12 cellular contexts compared by ENCODE assay signal in genomic region chr10:132184816-132185593, GRCh38. TPM values are rescaled to one million over a fixed set of nuclear protein-coding genes. Genes with fewer than 3 reads are reported as not detected.
A peak's percentile ranks its signal among the peaks of the same experiment; 100 is the strongest.
DNase-seq lines count a peak whose midpoint lies in the region; ATAC-seq, FAIRE-seq and TF ChIP-seq lines count a peak whose summit lies in the region.
"Had no signal": no experiment of that assay in that cellular context is flagged by ENCODE, and none has a peak within 500 bp of the region (broad histone marks: within the 10 kb centered on the region; RNA-seq: fewer than 3 reads in every experiment).

No MANE protein-coding gene starts in this region.

- no peak overlapping the region for H2AK5ac ChIP-seq in H1 (ENCODE audit: low read depth, low read length)

- no peak overlapping the region for H2BK20ac ChIP-seq in H1 (ENCODE audit: low read length)

- no peak overlapping the region for H3K9ac ChIP-seq in H1 (replicated peaks in 1 of 4; ENCODE audit: extremely low read depth in 1 of 4, low read depth in 3 of 4, low read length in 3 of 4)

- peaks cover 7% of the 10 kb centered on the region; the same call in 1 of the 2 replicates for H3K79me1 ChIP-seq in H1 (ENCODE audit: low read depth, low read length)

- peaks cover 19 to 52% (median 40%) of the 10 kb centered on the region in 4 experiments for H3K27me3 ChIP-seq in H1 (replicated peaks in 1 of 4; ENCODE audit: control insufficient read depth in 3 of 4, extremely low read depth in 1 of 4, insufficient read depth in 3 of 4, low read length in 3 of 4)

- H4K8ac ChIP-seq in H1 (ENCODE audit: extremely low read depth, insufficient read depth, low read length): peak overlapping the region; percentile 71; the same call in 1 of the 2 replicates

- H3K4me1 ChIP-seq in H1 (replicated peaks in 1 of 4; ENCODE audit: control insufficient read depth in 3 of 4, insufficient read depth in 4 of 4, low read length in 3 of 4): peaks cover 0 to 18% (median 8%) of the 10 kb centered on the region in 4 experiments; a peak in 4 of 7 replicates

- peak overlapping the region in 1 of 4 experiments; percentile 73; a peak in 1 of 8 replicates for H3K4me3 ChIP-seq in H1 (ENCODE audit: extremely low read depth in 1 of 4, insufficient read depth in 2 of 4, low read depth in 3 of 4, low read length in 4 of 4)

- FAIRE-seq in H1 (lab: Jason Lieb, UNC): no peak

- H3K56ac ChIP-seq in H1 (replicated peaks; ENCODE audit: insufficient read length, low read depth, low read length): no peak overlapping the region

- H2BK15ac ChIP-seq in H1 (ENCODE audit: low read length): no peak overlapping the region

- no peaks in the 10 kb centered on the region for H3K36me3 ChIP-seq in H1 (ENCODE audit: control insufficient read depth in 2 of 4, insufficient read depth in 4 of 4, low read length in 3 of 4)
- H3K36me3 ChIP-seq: lower lobe of right lung, upper lobe of right lung had no signal

- H4K91ac ChIP-seq in H1 (replicated peaks; ENCODE audit: insufficient read length, low read length): no peak overlapping the region

- H4K20me1 ChIP-seq in H1 (replicated peaks in 1 of 2; ENCODE audit: control insufficient read depth in 1 of 2, insufficient read depth in 2 of 2, low read length in 2 of 2): peaks cover 2 to 14% of the 10 kb centered on the region in 2 experiments

- TF ChIP-seq CTCF in H1 (IDR thresholded peaks at IDR 0.05; ENCODE audit: control extremely low read depth in 1 of 3, insufficient read depth in 1 of 3, low read depth in 1 of 3, low read length in 3 of 3) (no peak), osteocyte (IDR thresholded peaks at IDR 0.05) (no peak), omental fat pad (IDR thresholded peaks at IDR 0.05) (no peak)

- H3K27ac Mint-ChIP-seq in activated CD8-positive, alpha-beta memory T cell treated with anti-CD3 and anti-CD28 coated beads, Interleukin-2, amount 10 ng/mL, durations not matched to agents 7 days and 5 days: no peak overlapping the region
- H3K27ac Mint-ChIP-seq in osteocyte (ENCODE audit: unreplicated experiment): no peak overlapping the region

- no peak overlapping the region for H4K5ac ChIP-seq in H1 (ENCODE audit: insufficient read length, low read depth, low read length)

- CTCF ChIA-PET in activated CD8-positive, alpha-beta memory T cell treated with anti-CD3 and anti-CD28 coated beads, Interleukin-2, amount 10 ng/mL, durations not matched to agents 7 days and 5 days (lab: Charles Lee): no interaction called here
- CTCF ChIA-PET in H1 (lab: Charles Lee; ENCODE audit: partially characterized antibody): interaction anchor here (0.9 kb wide), 1 partner anchor 68 kb away, joined by 3 read pairs; no protein-coding TSS in a partner anchor

- peaks cover 43% of the 10 kb centered on the region for H3K27me3 Mint-ChIP-seq in activated CD8-positive, alpha-beta memory T cell treated with anti-CD3 and anti-CD28 coated beads, Interleukin-2, amount 10 ng/mL, durations not matched to agents 7 days and 5 days
- peaks cover 42% of the 10 kb centered on the region for H3K27me3 Mint-ChIP-seq in osteocyte (ENCODE audit: unreplicated experiment)

- no peaks in the 10 kb centered on the region for H3K36me3 Mint-ChIP-seq in activated CD8-positive, alpha-beta memory T cell treated with anti-CD3 and anti-CD28 coated beads, Interleukin-2, amount 10 ng/mL, durations not matched to agents 7 days and 5 days
- peaks cover 2% of the 10 kb centered on the region for H3K36me3 Mint-ChIP-seq in osteocyte (ENCODE audit: unreplicated experiment)

- H3K27ac ChIP-seq in H1 (ENCODE audit: low read depth, low read length): no peak overlapping the region
- H3K27ac ChIP-seq: lower lobe of right lung, upper lobe of right lung had no signal

- H3K79me2 ChIP-seq in H1 (ENCODE audit: control insufficient read depth in 1 of 2, insufficient read depth in 2 of 2, low read length in 2 of 2): no peaks in the 10 kb centered on the region

- ATAC-seq in activated CD8-positive, alpha-beta memory T cell treated with anti-CD3 and anti-CD28 coated beads, Interleukin-2, amount 10 ng/mL, durations not matched to agents 7 days and 5 days: peak; percentile 2
- ATAC-seq in omental fat pad (ENCODE audit: low FRiP score): no peak

- H3K23ac ChIP-seq in H1 (ENCODE audit: insufficient read length): no peak overlapping the region

- TF ChIP-seq EP300 in Ishikawa (IDR thresholded peaks at IDR 0.05; ENCODE audit: borderline replicate concordance): no peak
- no peak for TF ChIP-seq EP300 in H1 (IDR thresholded peaks at IDR 0.05; ENCODE audit: borderline replicate concordance in 1 of 2, low read depth in 2 of 2, low read length in 2 of 2)

- H3K4me2 ChIP-seq in H1 (ENCODE audit: insufficient read depth in 1 of 2, low read depth in 2 of 2, low read length in 2 of 2): peak overlapping the region; percentile 83 to 95; a peak in 3 of 4 replicates

- H3K4me1 Mint-ChIP-seq in activated CD8-positive, alpha-beta memory T cell treated with anti-CD3 and anti-CD28 coated beads, Interleukin-2, amount 10 ng/mL, durations not matched to agents 7 days and 5 days: no peaks in the 10 kb centered on the region
- H3K4me1 Mint-ChIP-seq in osteocyte (ENCODE audit: unreplicated experiment): peaks cover 13% of the 10 kb centered on the region

- peaks cover 19% of the 10 kb centered on the region for H3K23me2 ChIP-seq in H1 (ENCODE audit: low read depth, low read length)

- POLR2A ChIA-PET in H1 (lab: Charles Lee; ENCODE audit: partially characterized antibody): no interaction called here

- no peak for TF ChIP-seq POLR2A in H1 (IDR thresholded peaks at IDR 0.05; ENCODE audit: control extremely low read depth in 1 of 2, low read depth in 2 of 2, low read length in 2 of 2)

- H2AFZ ChIP-seq in H1 (ENCODE audit: low read length): no peak overlapping the region

- WGBS in H1 (ENCODE audit: extremely low coverage in 1 of 2, insufficient coverage in 1 of 2, insufficient read length in 1 of 2, insufficient replicate concordance in 2 of 2, low coverage in 1 of 2, low lambda C conversion rate in 2 of 2, missing lambda C conversion rate in 1 of 2), 2 experiments: 62% methylated on average over 28 of the region's 35 CpGs; no CpG with 5 or more reads in 1 of the 2 experiments

- H3K14ac ChIP-seq in H1 (ENCODE audit: insufficient read length): no peak overlapping the region

- no peak overlapping the region for H3K4ac ChIP-seq in H1 (replicated peaks; ENCODE audit: insufficient read length, low read depth, low read length)

- no peak overlapping the region for H2BK12ac ChIP-seq in H1 (ENCODE audit: low read depth, low read length)

- no peak for DNase-seq in activated CD8-positive, alpha-beta memory T cell treated with anti-CD3 and anti-CD28 coated beads, Interleukin-2, amount 10 ng/mL, durations not matched to agents 7 days and 5 days
- DNase-seq in activated CD8-positive, alpha-beta memory T cell treated with anti-CD3 and anti-CD28 coated beads, Interleukin-2, amount 50 U/mL, for 4 hours: no peak
- DNase-seq in H1 (ENCODE audit: low read depth in 1 of 2, low spot score in 2 of 2) (no peak), osteocyte (ENCODE audit: extremely low spot score, unreplicated experiment) (no peak), HPDE6-E6E7 (ENCODE audit: extremely low spot score) (no peak), omental fat pad (ENCODE audit: low spot score) (no peak), NCI-H510A treated with DMSO at 0.1 percent for 48 hours (lab: John Stamatoyannopoulos, UW) (no peak)
- DNase-seq: amniotic stem cell, DMS79, lower lobe of right lung, upper lobe of right lung had no signal

- no peak overlapping the region for H2BK5ac ChIP-seq in H1 (ENCODE audit: low read depth, low read length)

- H3K9me3 ChIP-seq in H1 (ENCODE audit: insufficient read depth in 2 of 2, low read depth in 1 of 2, low read length in 1 of 2): no peaks in the 10 kb centered on the region; a peak in 1 of 4 replicates
- H3K9me3 ChIP-seq: lower lobe of right lung, upper lobe of right lung had no signal

- no peak overlapping the region for H3K18ac ChIP-seq in H1 (ENCODE audit: extremely low read depth, low read length)

- TF ChIP-seq RAD21 in Ishikawa (IDR thresholded peaks at IDR 0.05; ENCODE audit: low read depth) (no peak), H1 (IDR thresholded peaks at IDR 0.05 in 1 of 2, conservative IDR thresholded peaks at IDR 0.05 in 1 of 2; ENCODE audit: low read depth in 2 of 2, low read length in 2 of 2) (no peak)

- H3K9me3 Mint-ChIP-seq in activated CD8-positive, alpha-beta memory T cell treated with anti-CD3 and anti-CD28 coated beads, Interleukin-2, amount 10 ng/mL, durations not matched to agents 7 days and 5 days (ENCODE audit: low read depth): peaks cover 3% of the 10 kb centered on the region
- no peaks in the 10 kb centered on the region for H3K9me3 Mint-ChIP-seq in osteocyte (ENCODE audit: unreplicated experiment)

- no peak overlapping the region for H2BK120ac ChIP-seq in H1 (replicated peaks; ENCODE audit: low read depth, low read length)

- no peak overlapping the region for H3K4me3 Mint-ChIP-seq in activated CD8-positive, alpha-beta memory T cell treated with anti-CD3 and anti-CD28 coated beads, Interleukin-2, amount 10 ng/mL, durations not matched to agents 7 days and 5 days
- H3K4me3 Mint-ChIP-seq in osteocyte (ENCODE audit: unreplicated experiment): peak overlapping the region; percentile 52

TF ChIP-seq in Ishikawa, 13 proteins besides CTCF, POLR2A, EP300 and RAD21:
- TF ChIP-seq CEBPB (IDR thresholded peaks at IDR 0.05): no peak
- peak; percentile 58 for TF ChIP-seq EGR1 (IDR thresholded peaks at IDR 0.05)

TF ChIP-seq in H1, 55 proteins besides CTCF, POLR2A, EP300 and RAD21 (continues in another document):
- TF ChIP-seq TCF12 (IDR thresholded peaks at IDR 0.05; ENCODE audit: low read depth, low read length) (no peak), TAF1 (IDR thresholded peaks at IDR 0.05; ENCODE audit: low read depth, low read length) (no peak), TAF7 (optimal IDR thresholded peaks at IDR 0.05; ENCODE audit: borderline replicate concordance, low read depth, low read length) (no peak)

RNA-seq across cellular contexts. Expression of gene DPYSL4, which starts 1.7 kb away (rescaled TPM):
- total RNA-seq in activated CD8-positive, alpha-beta memory T cell treated with anti-CD3 and anti-CD28 coated beads, Interleukin-2, amount 10 ng/mL, durations not matched to agents 7 days and 5 days: 1 to 10 TPM; 1.5 to 2.6 TPM
- total RNA-seq in H1 (2021; fragmentation: NEBNext Ultra II Directional; extraction: Animal tissue kit (Norgen Biotek cat#: 25700)): 15.2 and 16.4 TPM in 2 replicates
- polyA plus RNA-seq in H1 (2011; rRNA removed): 12.9 and 21.6 TPM in 2 replicates
- 12.2 TPM for polyA plus RNA-seq in H1 (2011; cell fraction: cytosol; rRNA removed)
- polyA plus RNA-seq in H1 (2011; cell fraction: nucleus; rRNA removed): 51.0 TPM
- 17.8 to 24.2 TPM (median 20.8 TPM) in 4 replicates for polyA plus RNA-seq in H1 (2012, experiment 1 of 2)
- polyA plus RNA-seq in H1 (2012, experiment 2 of 2): 13.3 TPM
- 15.1 TPM for polyA plus RNA-seq in H1 (2013, experiment 1 of 2)
- polyA plus RNA-seq in H1 (2013, experiment 2 of 2): 13.3 TPM
- polyA minus RNA-seq in H1 (2011; rRNA and poly(A)+ RNA removed): 7.1 and 10.2 TPM in 2 replicates
- 7.7 TPM for polyA minus RNA-seq in H1 (2011; cell fraction: cytosol; rRNA and poly(A)+ RNA removed)
- 9.5 TPM for polyA minus RNA-seq in H1 (2011; cell fraction: nucleus; rRNA and poly(A)+ RNA removed)
- total RNA-seq in osteocyte: 33.8 and 34.7 TPM in 2 replicates
- total RNA-seq in omental fat pad: 1 to 10 TPM in 1 of 4 donors, under 1 TPM in 3; 0.69 to 3.0 (median 0.81) TPM
